ENCODE assay signal across 8 cellular contexts in the genomic region with DNA sequence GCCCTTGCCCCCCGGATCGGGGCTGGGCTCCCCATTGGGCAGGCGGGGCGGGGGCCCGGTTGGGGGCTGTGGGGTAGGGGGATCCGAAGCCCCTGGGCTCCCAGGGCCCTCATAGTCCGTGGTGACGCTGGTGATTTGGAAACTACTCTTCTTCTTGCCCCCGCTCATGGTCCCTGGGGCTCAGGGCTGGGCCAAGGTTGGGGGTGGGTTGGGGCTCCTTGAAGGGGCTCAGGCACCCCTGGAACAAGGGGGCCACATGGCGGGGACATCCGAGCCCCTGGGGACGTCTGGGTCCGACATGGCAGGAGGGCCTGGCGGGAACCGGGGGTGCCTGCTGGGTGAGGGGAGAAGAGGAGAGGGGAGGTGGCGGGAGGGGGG. TPM values are rescaled to one million over a fixed set of nuclear protein-coding genes. Genes with fewer than 3 reads are reported as not detected.
A peak's percentile ranks its signal among the peaks of the same experiment; 100 is the strongest.
DNase-seq lines count a peak whose midpoint lies in the region; ATAC-seq and TF ChIP-seq lines count a peak whose summit lies in the region.

No MANE protein-coding gene starts in this region.

- H3F3A ChIP-seq in PC-9 (ENCODE audit: insufficient read depth, low read depth): peaks cover 10% of the 10 kb centered on the region; the same call in 1 of the 2 replicates

- H3K79me2 ChIP-seq in PC-9 (ENCODE audit: low read depth) (peaks cover 28% of the 10 kb centered on the region), parathyroid adenoma (peaks cover 2% of the 10 kb centered on the region)

- peaks cover 59% of the 10 kb centered on the region for H3K4me1 ChIP-seq in CD8-positive, alpha-beta memory T cell (ENCODE audit: insufficient read depth, low read length)
- H3K4me1 ChIP-seq in PC-9 (replicated peaks; ENCODE audit: insufficient read depth) (peaks cover 22% of the 10 kb centered on the region), parathyroid adenoma (peaks cover 10% of the 10 kb centered on the region)

- peak overlapping the region; percentile 93 to 100 (median 99) for H3K4me3 Mint-ChIP-seq in CD8-positive, alpha-beta memory T cell

- peak overlapping the region; percentile 73 to 100 (median 94) for H3K27ac Mint-ChIP-seq in CD8-positive, alpha-beta memory T cell

- peaks cover 4% of the 10 kb centered on the region; the same call in 1 of the 2 replicates for H4K20me1 ChIP-seq in PC-9 (ENCODE audit: insufficient read depth)

- peaks cover 26% of the 10 kb centered on the region for H3K36me3 ChIP-seq in CD8-positive, alpha-beta memory T cell (ENCODE audit: insufficient read depth, low read length)
- H3K36me3 ChIP-seq in PC-9 (ENCODE audit: low read depth) (no peaks in the 10 kb centered on the region), parathyroid adenoma (ENCODE audit: control insufficient read depth, insufficient read depth, low read length) (no peaks in the 10 kb centered on the region)

- intact Hi-C loops in PC-9 (cut with micrococcal nuclease; ENCODE audit: unreplicated experiment): no loop called here

- ATAC-seq in esophagus mucosa (peak; percentile 3), HG03432 (IDR thresholded peaks at IDR 0.05; ENCODE audit: unreplicated experiment) (no peak)

- no TSS peak for BruUV-seq in PC-9 (replicated peaks; lab: Mats Ljungman, UMichigan)

- H3K36me3 Mint-ChIP-seq in CD8-positive, alpha-beta memory T cell: peaks cover 4 to 49% (median 5%) of the 10 kb centered on the region in 3 donors

- DNase-seq in CD8-positive, alpha-beta memory T cell: no peak
- DNase-seq in PC-9 (no peak), HK-2 (ENCODE audit: unreplicated experiment) (no peak), mucosa of gallbladder (ENCODE audit: low spot score) (no peak), hypothalamus (lab: John Stamatoyannopoulos, UW) (no peak)

- H3K9ac ChIP-seq in parathyroid adenoma: peak overlapping the region; percentile 89

- TF ChIP-seq CTCF in PC-9 (conservative IDR thresholded peaks at IDR 0.05) (no peak), parathyroid adenoma (IDR thresholded peaks at IDR 0.05) (no peak)

- H3K4me1 Mint-ChIP-seq in CD8-positive, alpha-beta memory T cell: peaks cover 38 to 58% (median 56%) of the 10 kb centered on the region in 3 donors

- peak overlapping the region; percentile 90 for H3K27ac ChIP-seq in CD8-positive, alpha-beta memory T cell (ENCODE audit: low read depth, low read length)
- no peak overlapping the region for H3K27ac ChIP-seq in PC-9
- H3K27ac ChIP-seq in parathyroid adenoma: no peak overlapping the region

- no peaks in the 10 kb centered on the region for H3K9me2 ChIP-seq in PC-9 (ENCODE audit: insufficient read depth)

- H2AFZ ChIP-seq in PC-9 (no peak overlapping the region), parathyroid adenoma (no peak overlapping the region)

- peak overlapping the region; percentile 66 for H3K4me3 ChIP-seq in CD8-positive, alpha-beta memory T cell (ENCODE audit: low read length)
- H3K4me3 ChIP-seq in PC-9: peak overlapping the region; percentile 95
- H3K4me3 ChIP-seq in parathyroid adenoma (ENCODE audit: low read depth, low read length): peak overlapping the region; percentile 92

- H3K9me3 ChIP-seq in CD8-positive, alpha-beta memory T cell (ENCODE audit: low read length): no peaks in the 10 kb centered on the region
- H3K9me3 ChIP-seq in PC-9 (ENCODE audit: insufficient read depth, low read depth) (no peaks in the 10 kb centered on the region), parathyroid adenoma (ENCODE audit: control insufficient read depth, low read length) (no peaks in the 10 kb centered on the region)

- no peaks in the 10 kb centered on the region for H3K27me3 ChIP-seq in CD8-positive, alpha-beta memory T cell (ENCODE audit: insufficient read depth, low read length, poor library complexity, severe bottlenecking)
- H3K27me3 ChIP-seq in PC-9 (ENCODE audit: insufficient read depth, low read depth) (no peaks in the 10 kb centered on the region), parathyroid adenoma (ENCODE audit: control insufficient read depth, insufficient read depth, low read length) (no peaks in the 10 kb centered on the region)

- peaks cover 0 to 2% (median 0%) of the 10 kb centered on the region in 5 donors for H3K9me3 Mint-ChIP-seq in CD8-positive, alpha-beta memory T cell

- POLR2A ChIA-PET in CD8-positive, alpha-beta memory T cell (lab: Charles Lee): interaction anchor here (0.6 to 2.3 kb wide), 11 partner anchors 9 to 189 kb away, joined by 3 to 15 read pairs (median 3); a partner anchor contains a TSS
- POLR2A ChIA-PET in PC-9 (lab: Charles Lee; ENCODE audit: unreplicated experiment): no interaction called here

- peaks cover 0 to 6% of the 10 kb centered on the region in 2 donors for H3K27me3 Mint-ChIP-seq in CD8-positive, alpha-beta memory T cell

- H3K4me2 ChIP-seq in PC-9 (peak overlapping the region; percentile 61), parathyroid adenoma (ENCODE audit: low read length) (peak overlapping the region; percentile 79)

- CTCF ChIA-PET in CD8-positive, alpha-beta memory T cell (lab: Charles Lee): interaction anchor here (0.9 to 10.7 kb wide), 7 partner anchors 9 to 374 kb away, joined by 3 to 174 read pairs (median 4); a partner anchor contains a TSS
- CTCF ChIA-PET in PC-9 (lab: Charles Lee): interaction anchor here (0.6 to 0.8 kb wide), 2 partner anchors 41 to 66 kb away, joined by 6 read pairs; a partner anchor contains a TSS

RNA-seq across cellular contexts. Expression of a gene that starts 1.2 kb away (rescaled TPM):
- 10 to 100 TPM; 96.2 to 99.1 TPM for total RNA-seq in CD8-positive, alpha-beta memory T cell
- polyA plus RNA-seq in CD8-positive, alpha-beta memory T cell: 40.5 TPM
- 68.8 and 79.8 TPM in 2 replicates for total RNA-seq in PC-9 (2021)
- 31.1 TPM for total RNA-seq in esophagus mucosa
- total RNA-seq in mucosa of gallbladder: 78.2 TPM

RNA-seq across cellular contexts. Expression of a gene that starts 5.9 kb away (rescaled TPM):
- total RNA-seq in CD8-positive, alpha-beta memory T cell: under 1 TPM; 0.13 to 0.18 TPM
- not detected for polyA plus RNA-seq in CD8-positive, alpha-beta memory T cell
- 1.3 and 1.9 TPM in 2 replicates for total RNA-seq in PC-9 (2021)
- 0.16 TPM for total RNA-seq in esophagus mucosa
- 1.2 TPM for total RNA-seq in mucosa of gallbladder

RNA-seq across cellular contexts. Expression of a gene that starts 13.8 kb away (rescaled TPM):
- 1 to 10 TPM in 1 of 2 experiments, under 1 TPM in 1; 1.00 to 1.7 TPM for total RNA-seq in CD8-positive, alpha-beta memory T cell
- 0.56 TPM for polyA plus RNA-seq in CD8-positive, alpha-beta memory T cell
- total RNA-seq in PC-9 (2021) (1.4 and 4.2 TPM in 2 replicates), esophagus mucosa (0.24 TPM), mucosa of gallbladder (1.2 TPM)

RNA-seq across cellular contexts. Expression of a gene that starts 41.6 kb away (rescaled TPM):
- total RNA-seq in CD8-positive, alpha-beta memory T cell: 10 to 100 TPM; 41.4 to 46.3 TPM
- 50.2 TPM for polyA plus RNA-seq in CD8-positive, alpha-beta memory T cell
- 49.1 and 67.6 TPM in 2 replicates for total RNA-seq in PC-9 (2021)
- 27.4 TPM for total RNA-seq in esophagus mucosa
- 36.3 TPM for total RNA-seq in mucosa of gallbladder

RNA-seq across cellular contexts. Expression of a gene that starts 48.2 kb away (rescaled TPM):
- total RNA-seq in CD8-positive, alpha-beta memory T cell: 10 to 100 TPM; 75.9 to 78.8 TPM
- polyA plus RNA-seq in CD8-positive, alpha-beta memory T cell: 13.6 TPM
- total RNA-seq in PC-9 (2021): 62.6 and 70.3 TPM in 2 replicates
- 22.3 TPM for total RNA-seq in esophagus mucosa
- total RNA-seq in mucosa of gallbladder: 40.5 TPM
